Comparison of ENCODE assay signal across 32 cellular contexts in genomic region chr9:101332362-101332761, GRCh38. TPM values are rescaled to one million over a fixed set of nuclear protein-coding genes. Genes with fewer than 3 reads are reported as not detected.
DNase-seq lines count a peak whose midpoint lies in the region; ATAC-seq, FAIRE-seq and TF ChIP-seq lines count a peak whose summit lies in the region.
"Had no signal": no experiment of that assay in that cellular context is flagged by ENCODE, and none has a peak within 500 bp of the region (broad histone marks: within the 10 kb centered on the region; RNA-seq: fewer than 3 reads in every experiment).

No MANE protein-coding gene starts in this region.

- H4K20me1 ChIP-seq in GM23338 (replicated peaks; ENCODE audit: insufficient read depth), result no peaks in the 10 kb centered on the region
- H4K20me1 ChIP-seq: BLaER1 had no signal

- H3K9me3 ChIP-seq in A549, result no peaks in the 10 kb centered on the region
- H3K9me3 ChIP-seq in liver (ENCODE audit: control insufficient read depth in 4 of 4, low read length in 3 of 4), result no peaks in the 10 kb centered on the region
- H3K9me3 ChIP-seq: BE2C had no signal

- TF ChIP-seq RAD21 in A549 (conservative IDR thresholded peaks at IDR 0.05 in 1 of 2, IDR thresholded peaks at IDR 0.05 in 1 of 2), result no peak
- TF ChIP-seq RAD21 in liver (IDR thresholded peaks at IDR 0.05), result no peak

- POLR2A ChIA-PET in A549 (lab: Yijun Ruan, JAX), result interaction anchor here (1.1 kb wide), 1 partner anchor 66 kb away, joined by 3 read pairs; the partner anchor contains the start of genes MRPL50 and ZNF189

- CTCF ChIA-PET in A549 (lab: Yijun Ruan, JAX), result interaction anchor here (1.1 kb wide), 1 partner anchor 22 kb away, joined by 4 read pairs; no protein-coding TSS in a partner anchor

- H3K27ac ChIP-seq in A549 (peak overlapping the region; percentile 9 to 23; a peak in 2 of 6 replicates), GM23338 (ENCODE audit: low read depth) (no peak overlapping the region), liver (ENCODE audit: low read depth in 1 of 2, low read length in 2 of 2) (peak overlapping the region; percentile 63 to 69), coronary artery (no peak overlapping the region)
- H3K27ac ChIP-seq: 22Rv1, BLaER1 had no signal

- H3F3A ChIP-seq in GM23338 (replicated peaks; ENCODE audit: low read depth), result no peaks in the 10 kb centered on the region

- no peaks in the 10 kb centered on the region for H3K9me2 ChIP-seq in GM23338 (ENCODE audit: insufficient read depth)

- peak overlapping the region in 1 of 2 donors; percentile 64 for H3K9ac ChIP-seq in liver (ENCODE audit: low read depth in 1 of 2, low read length in 2 of 2)
- H3K9ac ChIP-seq: BLaER1 had no signal

- H3K27ac Mint-ChIP-seq in GM23338, result no peak overlapping the region
- H3K27ac Mint-ChIP-seq in activated naive CD8-positive, alpha-beta T cell treated with anti-CD3 and anti-CD28 coated beads, Interleukin-2, amount 50 U/mL, for 24 hours, result no peak overlapping the region
- H3K27ac Mint-ChIP-seq: CD14-positive monocyte; CD4-positive, alpha-beta memory T cell; CD4-positive, CD25-positive, alpha-beta regulatory T cell; CD8-positive, alpha-beta memory T cell had no signal

- no peak for TF ChIP-seq CTCF in A549 (IDR thresholded peaks at IDR 0.05)
- no peak for TF ChIP-seq CTCF in GM23338 (conservative IDR thresholded peaks at IDR 0.05; ENCODE audit: low read depth in 2 of 2)
- TF ChIP-seq CTCF in liver (IDR thresholded peaks at IDR 0.05; ENCODE audit: low read depth, low read length, missing input control), result no peak
- TF ChIP-seq CTCF in coronary artery (IDR thresholded peaks at IDR 0.05), result no peak

- TF ChIP-seq EP300 in A549 (IDR thresholded peaks at IDR 0.05), result no peak

- H2AFZ ChIP-seq in GM23338, result peak overlapping the region; percentile 7; the same call in 1 of the 2 replicates

- WGBS in A549 (ENCODE audit: missing lambda C conversion rate), result 95% methylated on average over 1 of the region's 1 CpG
- WGBS in liver, result 38% methylated on average over 1 of the region's 1 CpG

- no peak overlapping the region for H3K4me3 Mint-ChIP-seq in GM23338
- no peak overlapping the region for H3K4me3 Mint-ChIP-seq in activated naive CD8-positive, alpha-beta T cell treated with anti-CD3 and anti-CD28 coated beads, Interleukin-2, amount 50 U/mL, for 24 hours
- H3K4me3 Mint-ChIP-seq: CD14-positive monocyte; CD4-positive, alpha-beta memory T cell; CD4-positive, CD25-positive, alpha-beta regulatory T cell; CD8-positive, alpha-beta memory T cell had no signal

- H3K4me2 ChIP-seq in A549 (no peak overlapping the region), GM23338 (no peak overlapping the region)
- H3K4me2 ChIP-seq: BLaER1 had no signal

- H3K36me3 ChIP-seq in GM23338 (ENCODE audit: insufficient read depth), result no peaks in the 10 kb centered on the region
- no peaks in the 10 kb centered on the region for H3K36me3 ChIP-seq in liver (ENCODE audit: control insufficient read depth in 4 of 4, insufficient read depth in 3 of 4, low read depth in 1 of 4, low read length in 3 of 4)
- H3K36me3 ChIP-seq: BE2C, BLaER1 had no signal

- H3K4me1 Mint-ChIP-seq in GM23338, result peaks cover 3% of the 10 kb centered on the region; the same call in 1 of the 3 replicates
- no peaks in the 10 kb centered on the region for H3K4me1 Mint-ChIP-seq in activated naive CD8-positive, alpha-beta T cell treated with anti-CD3 and anti-CD28 coated beads, Interleukin-2, amount 50 U/mL, for 24 hours
- H3K4me1 Mint-ChIP-seq: CD14-positive monocyte; CD4-positive, alpha-beta memory T cell; CD4-positive, CD25-positive, alpha-beta regulatory T cell; CD8-positive, alpha-beta memory T cell had no signal

- no peaks in the 10 kb centered on the region for H3K79me2 ChIP-seq in GM23338 (replicated peaks; ENCODE audit: insufficient read depth)

- H3K36me3 Mint-ChIP-seq in GM23338 (ENCODE audit: low read depth), result peaks cover 2% of the 10 kb centered on the region; the same call in 2 of the 3 replicates
- H3K36me3 Mint-ChIP-seq in activated naive CD8-positive, alpha-beta T cell treated with anti-CD3 and anti-CD28 coated beads, Interleukin-2, amount 50 U/mL, for 24 hours (ENCODE audit: low read depth), result no peaks in the 10 kb centered on the region
- H3K36me3 Mint-ChIP-seq: CD14-positive monocyte; CD4-positive, alpha-beta memory T cell; CD4-positive, CD25-positive, alpha-beta regulatory T cell; CD8-positive, alpha-beta memory T cell had no signal

- peaks cover 5% of the 10 kb centered on the region for H3K9me3 Mint-ChIP-seq in GM23338
- peaks cover 3% of the 10 kb centered on the region for H3K9me3 Mint-ChIP-seq in activated naive CD8-positive, alpha-beta T cell treated with anti-CD3 and anti-CD28 coated beads, Interleukin-2, amount 50 U/mL, for 24 hours

- H3K4me3 ChIP-seq in A549 (no peak overlapping the region), GM23338 (no peak overlapping the region), liver (ENCODE audit: low read depth in 1 of 3, low read length in 3 of 3) (no peak overlapping the region), coronary artery (no peak overlapping the region)
- H3K4me3 ChIP-seq: BLaER1, GM12878 had no signal

- ATAC-seq in A549, result no peak
- ATAC-seq in GM23338, result no peak
- peak; percentile 67 for ATAC-seq in left lobe of liver
- ATAC-seq in activated naive CD8-positive, alpha-beta T cell treated with anti-CD3 and anti-CD28 coated beads, Interleukin-2, amount 50 U/mL, for 24 hours, result no peak
- ATAC-seq: GM12878 had no signal

- no peak for DNase-seq in A549 (ENCODE audit: low read depth in 1 of 2, low spot score in 1 of 2)
- DNase-seq in GM23338 (ENCODE audit: low spot score), result no peak
- no peak for DNase-seq in left lobe of liver (ENCODE audit: low spot score)
- no peak for DNase-seq in activated naive CD8-positive, alpha-beta T cell treated with anti-CD3 and anti-CD28 coated beads, Interleukin-2, amount 50 U/mL, for 24 hours
- DNase-seq in coronary artery (ENCODE audit: low spot score), result no peak
- DNase-seq in glomerular visceral epithelial cell (ENCODE audit: extremely low spot score), result no peak
- no peak for DNase-seq in hypothalamus (lab: John Stamatoyannopoulos, UW)
- DNase-seq: ACHN; BE2C; C1 segment of cervical spinal cord; Caco-2; Calu3; CD4-positive, alpha-beta memory T cell; CD4-positive, CD25-positive, alpha-beta regulatory T cell; CD8-positive, alpha-beta memory T cell; DMS 273 treated with DMSO at 0.1 percent for 48 hours; DMS153; DMS53; DMS79; DND-41; EL; GDM1 had no signal

- no peaks in the 10 kb centered on the region for H3K27me3 ChIP-seq in GM23338 (ENCODE audit: insufficient read depth)
- H3K27me3 ChIP-seq in liver (ENCODE audit: control insufficient read depth in 4 of 4, insufficient read depth in 4 of 4, low read length in 3 of 4), result no peaks in the 10 kb centered on the region
- H3K27me3 ChIP-seq: BE2C, BLaER1 had no signal

- H3K27me3 Mint-ChIP-seq in GM23338 (ENCODE audit: insufficient read depth, low read depth, poor library complexity), result no peaks in the 10 kb centered on the region
- H3K27me3 Mint-ChIP-seq in activated naive CD8-positive, alpha-beta T cell treated with anti-CD3 and anti-CD28 coated beads, Interleukin-2, amount 50 U/mL, for 24 hours, result peaks cover 2% of the 10 kb centered on the region

- TF ChIP-seq POLR2A in A549 (IDR thresholded peaks at IDR 0.05; ENCODE audit: low read length), result no peak

- FAIRE-seq in A549 (lab: Jason Lieb, UNC), result no peak
- FAIRE-seq: GM12878, GM12892, GM18507 had no signal

- H3K4me1 ChIP-seq in A549 (peaks cover 12% of the 10 kb centered on the region), GM23338 (ENCODE audit: insufficient read depth) (no peaks in the 10 kb centered on the region), liver (ENCODE audit: control insufficient read depth in 4 of 4, insufficient read depth in 4 of 4, low read length in 3 of 4) (peaks cover 4 to 32% (median 16%) of the 10 kb centered on the region in 4 donors)
- H3K4me1 ChIP-seq: BE2C had no signal

TF ChIP-seq in A549, 52 proteins besides CTCF, POLR2A, EP300 and RAD21 (continues in another document):
- TF ChIP-seq PBX3 (IDR thresholded peaks at IDR 0.05), result no peak

TF ChIP-seq in GM23338, 12 proteins besides CTCF, POLR2A, EP300 and RAD21:
- no peak for TF ChIP-seq ETS1 (IDR thresholded peaks at IDR 0.05)
- TF ChIP-seq POLR2AphosphoS5 (IDR thresholded peaks at IDR 0.05; ENCODE audit: low read depth), result no peak
- no peak for TF ChIP-seq EZH2phosphoT487 (IDR thresholded peaks at IDR 0.05; ENCODE audit: unreplicated experiment)
- no peak for TF ChIP-seq STAT1 (IDR thresholded peaks at IDR 0.05; ENCODE audit: unreplicated experiment)
TF ChIP-seq in GM23338: peak in this region for 0.

TF ChIP-seq in liver, 16 proteins besides CTCF, POLR2A, EP300 and RAD21 (continues in another document):
- TF ChIP-seq TAF1 (conservative IDR thresholded peaks at IDR 0.05) (no peak), SP1 (IDR thresholded peaks at IDR 0.05) (peak; percentile 66), ATF3 (IDR thresholded peaks at IDR 0.05) (no peak)

RNA-seq across cellular contexts. Expression of gene BAAT, which starts 52.4 kb away (rescaled TPM):
- polyA plus RNA-seq in A549 (2011; rRNA removed), result 9.1 TPM in 2 replicates
- 1.9 and 2.3 TPM in 2 replicates for polyA plus RNA-seq in A549 (2012; cell fraction: cytosol; rRNA removed)
- polyA plus RNA-seq in A549 (2012; cell fraction: nucleus; rRNA removed), result 2.2 and 4.3 TPM in 2 replicates
- polyA plus RNA-seq in A549 (2017; fragmentation: RNase III; extraction: RNeasy Plus Mini Kit Qiagen cat#74134 plus additional on column Dnase treatment), result 10.1 to 13.6 TPM (median 10.9 TPM) in 3 replicates
- 6.2 and 6.7 TPM in 2 replicates for polyA minus RNA-seq in A549 (2011; rRNA and poly(A)+ RNA removed)
- total RNA-seq in GM23338 (2014; rRNA removed; shearing (Covaris generic)), result 0.14 and 0.58 TPM in 2 replicates
- 0.08 and 0.12 TPM in 2 replicates for polyA plus RNA-seq in GM23338 (2016; fragmentation: Nextera tagmentation; extraction: Ambion mirVana)
- total RNA-seq in left lobe of liver, result 459 TPM
- 100 to 1,000 TPM in 1 of 2 donors, 10 to 100 TPM in 1; 31.9 to 167 TPM for total RNA-seq in liver
- 100 to 1,000 TPM; 136 to 275 TPM for polyA plus RNA-seq in liver
- total RNA-seq: A172; CD8-positive, alpha-beta memory T cell; G401 had no signal
- polyA plus RNA-seq: AG04450, CD14-positive monocyte had no signal

Comparison
In these comparisons a context has a peak if more than half of its experiments do, and no peak if none do; other contexts are left out.
1. H3K27ac ChIP-seq: peak in A549 (2 of 2) and liver (2 of 2); none in GM23338 (single experiment) and coronary artery (0 of 2).
2. RNA of gene BAAT, which starts 52.4 kb away (total RNA-seq): 459 TPM in left lobe of liver (single experiment) and 31.9 to 167 TPM in liver; 0.14 to 0.58 TPM in GM23338; every median in the first group is over 10 times any median in the second.